Comparison of ENCODE assay signal across 1 cellular context in the genomic region with DNA sequence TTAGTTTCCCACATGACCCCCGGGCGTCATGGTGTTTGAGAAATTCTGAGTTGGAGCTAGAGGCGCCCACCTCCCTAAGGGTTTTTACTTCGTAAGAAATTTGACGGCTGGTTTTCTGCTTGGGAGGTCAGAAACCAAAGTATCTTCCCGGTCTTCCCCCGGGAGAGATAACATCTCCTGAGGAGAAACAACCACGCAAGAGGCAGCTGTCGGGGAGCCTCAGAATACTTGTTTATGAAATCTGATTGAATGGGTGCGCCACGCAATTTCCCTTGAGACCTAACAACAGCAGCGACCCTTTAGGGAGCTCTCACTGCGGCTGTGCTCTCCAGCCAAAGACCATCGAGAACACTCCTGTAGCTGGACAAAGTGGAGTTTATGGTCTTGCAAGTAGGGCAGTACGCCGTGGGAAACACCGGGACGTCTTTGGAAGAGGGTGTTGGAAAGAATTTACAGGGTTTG.
TF ChIP-seq lines count a peak whose summit lies in the region.

No MANE protein-coding gene starts in this region.

TF ChIP-seq in HepG2, 621 proteins besides CTCF, POLR2A, EP300 and RAD21 (continued from another document):
- TF ChIP-seq, protein P1, sequence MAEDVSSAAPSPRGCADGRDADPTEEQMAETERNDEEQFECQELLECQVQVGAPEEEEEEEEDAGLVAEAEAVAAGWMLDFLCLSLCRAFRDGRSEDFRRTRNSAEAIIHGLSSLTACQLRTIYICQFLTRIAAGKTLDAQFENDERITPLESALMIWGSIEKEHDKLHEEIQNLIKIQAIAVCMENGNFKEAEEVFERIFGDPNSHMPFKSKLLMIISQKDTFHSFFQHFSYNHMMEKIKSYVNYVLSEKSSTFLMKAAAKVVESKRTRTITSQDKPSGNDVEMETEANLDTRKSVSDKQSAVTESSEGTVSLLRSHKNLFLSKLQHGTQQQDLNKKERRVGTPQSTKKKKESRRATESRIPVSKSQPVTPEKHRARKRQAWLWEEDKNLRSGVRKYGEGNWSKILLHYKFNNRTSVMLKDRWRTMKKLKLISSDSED (CRISPR knock-in tag; IDR thresholded peaks at IDR 0.05): no peak
- no peak for TF ChIP-seq SKI (IDR thresholded peaks at IDR 0.05; ENCODE audit: partially characterized antibody)
- TF ChIP-seq KMT2A (CRISPR knock-in tag; IDR thresholded peaks at IDR 0.05): no peak
- TF ChIP-seq TBX2 (CRISPR knock-in tag; IDR thresholded peaks at IDR 0.05; ENCODE audit: borderline replicate concordance): no peak
- TF ChIP-seq MTA1 (CRISPR knock-in tag; IDR thresholded peaks at IDR 0.05; ENCODE audit: borderline replicate concordance): no peak
- TF ChIP-seq, protein P2, sequence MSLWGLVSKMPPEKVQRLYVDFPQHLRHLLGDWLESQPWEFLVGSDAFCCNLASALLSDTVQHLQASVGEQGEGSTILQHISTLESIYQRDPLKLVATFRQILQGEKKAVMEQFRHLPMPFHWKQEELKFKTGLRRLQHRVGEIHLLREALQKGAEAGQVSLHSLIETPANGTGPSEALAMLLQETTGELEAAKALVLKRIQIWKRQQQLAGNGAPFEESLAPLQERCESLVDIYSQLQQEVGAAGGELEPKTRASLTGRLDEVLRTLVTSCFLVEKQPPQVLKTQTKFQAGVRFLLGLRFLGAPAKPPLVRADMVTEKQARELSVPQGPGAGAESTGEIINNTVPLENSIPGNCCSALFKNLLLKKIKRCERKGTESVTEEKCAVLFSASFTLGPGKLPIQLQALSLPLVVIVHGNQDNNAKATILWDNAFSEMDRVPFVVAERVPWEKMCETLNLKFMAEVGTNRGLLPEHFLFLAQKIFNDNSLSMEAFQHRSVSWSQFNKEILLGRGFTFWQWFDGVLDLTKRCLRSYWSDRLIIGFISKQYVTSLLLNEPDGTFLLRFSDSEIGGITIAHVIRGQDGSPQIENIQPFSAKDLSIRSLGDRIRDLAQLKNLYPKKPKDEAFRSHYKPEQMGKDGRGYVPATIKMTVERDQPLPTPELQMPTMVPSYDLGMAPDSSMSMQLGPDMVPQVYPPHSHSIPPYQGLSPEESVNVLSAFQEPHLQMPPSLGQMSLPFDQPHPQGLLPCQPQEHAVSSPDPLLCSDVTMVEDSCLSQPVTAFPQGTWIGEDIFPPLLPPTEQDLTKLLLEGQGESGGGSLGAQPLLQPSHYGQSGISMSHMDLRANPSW (CRISPR knock-in tag; IDR thresholded peaks at IDR 0.05; ENCODE audit: borderline replicate concordance): no peak
- TF ChIP-seq, protein P3, sequence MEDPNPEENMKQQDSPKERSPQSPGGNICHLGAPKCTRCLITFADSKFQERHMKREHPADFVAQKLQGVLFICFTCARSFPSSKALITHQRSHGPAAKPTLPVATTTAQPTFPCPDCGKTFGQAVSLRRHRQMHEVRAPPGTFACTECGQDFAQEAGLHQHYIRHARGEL (CRISPR knock-in tag; IDR thresholded peaks at IDR 0.05): no peak; the same call in 1 of the 2 replicates
- TF ChIP-seq, protein P4, sequence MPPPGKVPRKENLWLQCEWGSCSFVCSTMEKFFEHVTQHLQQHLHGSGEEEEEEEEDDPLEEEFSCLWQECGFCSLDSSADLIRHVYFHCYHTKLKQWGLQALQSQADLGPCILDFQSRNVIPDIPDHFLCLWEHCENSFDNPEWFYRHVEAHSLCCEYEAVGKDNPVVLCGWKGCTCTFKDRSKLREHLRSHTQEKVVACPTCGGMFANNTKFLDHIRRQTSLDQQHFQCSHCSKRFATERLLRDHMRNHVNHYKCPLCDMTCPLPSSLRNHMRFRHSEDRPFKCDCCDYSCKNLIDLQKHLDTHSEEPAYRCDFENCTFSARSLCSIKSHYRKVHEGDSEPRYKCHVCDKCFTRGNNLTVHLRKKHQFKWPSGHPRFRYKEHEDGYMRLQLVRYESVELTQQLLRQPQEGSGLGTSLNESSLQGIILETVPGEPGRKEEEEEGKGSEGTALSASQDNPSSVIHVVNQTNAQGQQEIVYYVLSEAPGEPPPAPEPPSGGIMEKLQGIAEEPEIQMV (CRISPR knock-in tag; IDR thresholded peaks at IDR 0.05; ENCODE audit: low read depth): no peak
- no peak; the same call in 1 of the 2 replicates for TF ChIP-seq ZNF224 (CRISPR knock-in tag; IDR thresholded peaks at IDR 0.05)
- 0 out of 2 replicates have a peak, but pooled peaks have one; percentile 52 for TF ChIP-seq ZNF235 (CRISPR knock-in tag; IDR thresholded peaks at IDR 0.05; ENCODE audit: borderline replicate concordance)
- TF ChIP-seq, protein P5, sequence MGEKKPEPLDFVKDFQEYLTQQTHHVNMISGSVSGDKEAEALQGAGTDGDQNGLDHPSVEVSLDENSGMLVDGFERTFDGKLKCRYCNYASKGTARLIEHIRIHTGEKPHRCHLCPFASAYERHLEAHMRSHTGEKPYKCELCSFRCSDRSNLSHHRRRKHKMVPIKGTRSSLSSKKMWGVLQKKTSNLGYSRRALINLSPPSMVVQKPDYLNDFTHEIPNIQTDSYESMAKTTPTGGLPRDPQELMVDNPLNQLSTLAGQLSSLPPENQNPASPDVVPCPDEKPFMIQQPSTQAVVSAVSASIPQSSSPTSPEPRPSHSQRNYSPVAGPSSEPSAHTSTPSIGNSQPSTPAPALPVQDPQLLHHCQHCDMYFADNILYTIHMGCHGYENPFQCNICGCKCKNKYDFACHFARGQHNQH (CRISPR knock-in tag; IDR thresholded peaks at IDR 0.05): no peak
- TF ChIP-seq, protein P6, sequence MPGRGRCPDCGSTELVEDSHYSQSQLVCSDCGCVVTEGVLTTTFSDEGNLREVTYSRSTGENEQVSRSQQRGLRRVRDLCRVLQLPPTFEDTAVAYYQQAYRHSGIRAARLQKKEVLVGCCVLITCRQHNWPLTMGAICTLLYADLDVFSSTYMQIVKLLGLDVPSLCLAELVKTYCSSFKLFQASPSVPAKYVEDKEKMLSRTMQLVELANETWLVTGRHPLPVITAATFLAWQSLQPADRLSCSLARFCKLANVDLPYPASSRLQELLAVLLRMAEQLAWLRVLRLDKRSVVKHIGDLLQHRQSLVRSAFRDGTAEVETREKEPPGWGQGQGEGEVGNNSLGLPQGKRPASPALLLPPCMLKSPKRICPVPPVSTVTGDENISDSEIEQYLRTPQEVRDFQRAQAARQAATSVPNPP (CRISPR knock-in tag; IDR thresholded peaks at IDR 0.05): no peak
- TF ChIP-seq TOPORS (CRISPR knock-in tag; IDR thresholded peaks at IDR 0.05): no peak
- TF ChIP-seq ZNF256 (CRISPR knock-in tag; conservative IDR thresholded peaks at IDR 0.05): peak; percentile 70; the same call in 1 of the 2 replicates
- no peak for TF ChIP-seq MAFK (conservative IDR thresholded peaks at IDR 0.05 in 1 of 2, IDR thresholded peaks at IDR 0.05 in 1 of 2; ENCODE audit: low read length in 2 of 2)
- TF ChIP-seq, protein P7, sequence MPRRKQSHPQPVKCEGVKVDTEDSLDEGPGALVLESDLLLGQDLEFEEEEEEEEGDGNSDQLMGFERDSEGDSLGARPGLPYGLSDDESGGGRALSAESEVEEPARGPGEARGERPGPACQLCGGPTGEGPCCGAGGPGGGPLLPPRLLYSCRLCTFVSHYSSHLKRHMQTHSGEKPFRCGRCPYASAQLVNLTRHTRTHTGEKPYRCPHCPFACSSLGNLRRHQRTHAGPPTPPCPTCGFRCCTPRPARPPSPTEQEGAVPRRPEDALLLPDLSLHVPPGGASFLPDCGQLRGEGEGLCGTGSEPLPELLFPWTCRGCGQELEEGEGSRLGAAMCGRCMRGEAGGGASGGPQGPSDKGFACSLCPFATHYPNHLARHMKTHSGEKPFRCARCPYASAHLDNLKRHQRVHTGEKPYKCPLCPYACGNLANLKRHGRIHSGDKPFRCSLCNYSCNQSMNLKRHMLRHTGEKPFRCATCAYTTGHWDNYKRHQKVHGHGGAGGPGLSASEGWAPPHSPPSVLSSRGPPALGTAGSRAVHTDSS (CRISPR knock-in tag; conservative IDR thresholded peaks at IDR 0.05): no peak
- no peak for TF ChIP-seq NFE2L1 (CRISPR knock-in tag; IDR thresholded peaks at IDR 0.05; ENCODE audit: borderline replicate concordance)
- TF ChIP-seq MIER3 (CRISPR knock-in tag; IDR thresholded peaks at IDR 0.05; ENCODE audit: borderline replicate concordance): no peak
- TF ChIP-seq CCDC6 (CRISPR knock-in tag; IDR thresholded peaks at IDR 0.05): peak; percentile 4; the same call in 1 of the 2 replicates
- peak; percentile 1; the same call in 1 of the 2 replicates for TF ChIP-seq ZNF724P (CRISPR knock-in tag; IDR thresholded peaks at IDR 0.05; ENCODE audit: borderline replicate concordance)
- TF ChIP-seq ZNF546 (CRISPR knock-in tag; conservative IDR thresholded peaks at IDR 0.05): no peak
- TF ChIP-seq ZNF329 (CRISPR knock-in tag; IDR thresholded peaks at IDR 0.05; ENCODE audit: low read depth): no peak
- no peak for TF ChIP-seq ZNF607 (CRISPR knock-in tag; IDR thresholded peaks at IDR 0.05; ENCODE audit: borderline replicate concordance)
- no peak for TF ChIP-seq ARNT (IDR thresholded peaks at IDR 0.05)
- TF ChIP-seq, protein P8, sequence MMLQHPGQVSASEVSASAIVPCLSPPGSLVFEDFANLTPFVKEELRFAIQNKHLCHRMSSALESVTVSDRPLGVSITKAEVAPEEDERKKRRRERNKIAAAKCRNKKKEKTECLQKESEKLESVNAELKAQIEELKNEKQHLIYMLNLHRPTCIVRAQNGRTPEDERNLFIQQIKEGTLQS (CRISPR knock-in tag; IDR thresholded peaks at IDR 0.05): no peak
- TF ChIP-seq GZF1 (CRISPR knock-in tag; IDR thresholded peaks at IDR 0.05): no peak
- no peak for TF ChIP-seq ARNTL (CRISPR knock-in tag; IDR thresholded peaks at IDR 0.05)
- TF ChIP-seq, protein P9, sequence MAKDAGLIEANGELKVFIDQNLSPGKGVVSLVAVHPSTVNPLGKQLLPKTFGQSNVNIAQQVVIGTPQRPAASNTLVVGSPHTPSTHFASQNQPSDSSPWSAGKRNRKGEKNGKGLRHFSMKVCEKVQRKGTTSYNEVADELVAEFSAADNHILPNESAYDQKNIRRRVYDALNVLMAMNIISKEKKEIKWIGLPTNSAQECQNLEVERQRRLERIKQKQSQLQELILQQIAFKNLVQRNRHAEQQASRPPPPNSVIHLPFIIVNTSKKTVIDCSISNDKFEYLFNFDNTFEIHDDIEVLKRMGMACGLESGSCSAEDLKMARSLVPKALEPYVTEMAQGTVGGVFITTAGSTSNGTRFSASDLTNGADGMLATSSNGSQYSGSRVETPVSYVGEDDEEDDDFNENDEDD (CRISPR knock-in tag; IDR thresholded peaks at IDR 0.05; ENCODE audit: borderline replicate concordance): no peak
- no peak; the same call in 1 of the 2 replicates for TF ChIP-seq ZSCAN20 (CRISPR knock-in tag; IDR thresholded peaks at IDR 0.05; ENCODE audit: borderline replicate concordance)
- TF ChIP-seq KLF12 (CRISPR knock-in tag; IDR thresholded peaks at IDR 0.05; ENCODE audit: borderline replicate concordance): no peak
- TF ChIP-seq, protein P10, sequence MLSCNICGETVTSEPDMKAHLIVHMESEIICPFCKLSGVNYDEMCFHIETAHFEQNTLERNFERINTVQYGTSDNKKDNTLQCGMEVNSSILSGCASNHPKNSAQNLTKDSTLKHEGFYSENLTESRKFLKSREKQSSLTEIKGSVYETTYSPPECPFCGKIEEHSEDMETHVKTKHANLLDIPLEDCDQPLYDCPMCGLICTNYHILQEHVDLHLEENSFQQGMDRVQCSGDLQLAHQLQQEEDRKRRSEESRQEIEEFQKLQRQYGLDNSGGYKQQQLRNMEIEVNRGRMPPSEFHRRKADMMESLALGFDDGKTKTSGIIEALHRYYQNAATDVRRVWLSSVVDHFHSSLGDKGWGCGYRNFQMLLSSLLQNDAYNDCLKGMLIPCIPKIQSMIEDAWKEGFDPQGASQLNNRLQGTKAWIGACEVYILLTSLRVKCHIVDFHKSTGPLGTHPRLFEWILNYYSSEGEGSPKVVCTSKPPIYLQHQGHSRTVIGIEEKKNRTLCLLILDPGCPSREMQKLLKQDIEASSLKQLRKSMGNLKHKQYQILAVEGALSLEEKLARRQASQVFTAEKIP (CRISPR knock-in tag; IDR thresholded peaks at IDR 0.05; ENCODE audit: borderline replicate concordance): no peak
- no peak for TF ChIP-seq SRY (CRISPR knock-in tag; IDR thresholded peaks at IDR 0.05)
